Comparison of ENCODE assay signal across 6 cellular contexts in the genomic region with DNA sequence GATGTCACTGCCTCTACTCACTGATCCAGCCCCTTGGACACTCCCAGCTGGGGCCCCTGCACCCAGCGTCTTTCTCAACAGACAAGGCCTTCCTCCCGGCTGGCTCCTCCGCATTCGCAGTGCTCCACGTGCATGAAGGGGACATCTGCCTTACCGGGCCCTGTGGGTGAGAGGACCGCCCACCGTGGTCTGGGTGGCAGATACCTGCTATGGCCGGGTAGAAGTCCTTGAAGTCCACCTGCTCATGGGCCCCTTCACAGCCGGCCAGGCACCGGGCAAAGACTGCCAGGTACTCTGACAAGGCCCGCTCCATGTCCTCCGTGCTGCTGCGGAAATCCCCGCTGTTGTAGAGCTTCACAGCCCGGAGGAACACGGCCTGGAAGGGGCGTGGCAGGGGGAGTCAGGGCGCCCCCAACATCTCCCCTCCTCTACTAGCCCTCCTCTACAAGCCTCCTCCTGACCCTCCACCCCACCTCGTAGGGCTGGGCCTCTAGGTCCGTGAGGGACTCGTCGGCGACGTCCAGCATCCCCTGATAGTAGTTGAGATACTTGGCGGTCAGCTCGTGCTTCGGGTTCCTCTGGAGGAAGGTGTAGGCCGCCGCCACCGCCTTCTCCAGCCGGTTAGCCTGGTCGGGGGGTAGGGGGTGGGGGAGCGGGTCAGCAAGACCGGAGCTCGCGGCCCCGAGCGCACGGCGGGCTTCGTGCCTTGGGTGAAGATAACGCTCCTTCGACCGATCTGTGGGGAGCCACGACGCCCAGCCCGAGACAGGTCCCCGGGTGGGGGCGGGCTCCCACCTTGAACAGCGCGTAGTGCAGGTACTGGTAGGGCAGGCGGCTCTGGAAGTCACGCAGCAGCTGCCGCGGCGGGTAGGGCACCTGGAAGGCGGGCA. TPM values are rescaled to one million over a fixed set of nuclear protein-coding genes. Genes with fewer than 3 reads are reported as not detected.
DNase-seq lines count a peak whose midpoint lies in the region; ATAC-seq, FAIRE-seq and TF ChIP-seq lines count a peak whose summit lies in the region.

No MANE protein-coding gene starts in this region.

- peak overlapping the region; percentile 88 for H3K9ac ChIP-seq in HepG2 (ENCODE audit: insufficient read depth, low read depth, low read length)

- no peak for TF ChIP-seq RAD21 in HepG2 (CRISPR knock-in tag; IDR thresholded peaks at IDR 0.05)

- in situ Hi-C loops in HepG2 (cut with HindIII; ENCODE audit: extremely low pct_ligation_motif_present, low pct_unique_long_range_greater_than_20kb): no loop called here

- no peak overlapping the region for H2AFZ ChIP-seq in HepG2 (ENCODE audit: low read length)

- POLR2A ChIA-PET in HepG2 (lab: Yijun Ruan, JAX): interaction anchor here (0.7 to 3.9 kb wide), 21 partner anchors 9 to 192 kb away, joined by 3 to 22 read pairs (median 9); a partner anchor contains a TSS

- peak; percentile 26 for ATAC-seq in HepG2

- CTCF ChIA-PET in HepG2 (lab: Yijun Ruan, JAX; ENCODE audit: low intra/inter-chr PET ratio, low total read pairs): interaction anchor here (0.9 to 2.6 kb wide), 2 partner anchors 24 to 73 kb away, joined by 3 to 14 read pairs; a partner anchor contains a TSS

- FAIRE-seq in HepG2 (lab: Jason Lieb, UNC) (no peak), GM19239 (lab: Jason Lieb, UNC) (no peak)

- peak in 1 of 2 experiments; percentile 27; a peak in 1 of 4 replicates for TF ChIP-seq POLR2A in HepG2 (IDR thresholded peaks at IDR 0.05; ENCODE audit: insufficient read depth in 1 of 2, low read depth in 2 of 2, low read length in 2 of 2)

- WGBS in HepG2 (ENCODE audit: low lambda C conversion rate): 4% methylated on average over 48 of the region's 58 CpGs

- DNase-seq in GM03348 (ENCODE audit: low spot score) (peak; percentile 37), HepG2 (ENCODE audit: low spot score) (no peak), OCI-M2 (lab: John Stamatoyannopoulos, UW; ENCODE audit: unreplicated experiment) (no peak), retina (no peak), GM19239 (ENCODE audit: insufficient read length, low spot score) (no peak)

- intact Hi-C loops in HepG2 (cut with micrococcal nuclease; ENCODE audit: unreplicated experiment): loop anchor here (5.0 to 10.0 kb wide), 2 partner anchors 54 to 146 kb away; a partner anchor contains a TSS

- peaks cover 39% of the 10 kb centered on the region for H3K79me2 ChIP-seq in HepG2 (ENCODE audit: insufficient read depth, low read length)

- no peak for TF ChIP-seq EP300 in HepG2 (IDR thresholded peaks at IDR 0.05; ENCODE audit: low read depth in 2 of 2, low read length in 2 of 2)
- TF ChIP-seq EP300 in HepG2 (CRISPR knock-in tag; IDR thresholded peaks at IDR 0.05; ENCODE audit: borderline replicate concordance): no peak; the same call in 1 of the 2 replicates

- H4K20me1 ChIP-seq in HepG2 (ENCODE audit: insufficient read depth, low read length): no peaks in the 10 kb centered on the region

- H3K36me3 ChIP-seq in HepG2 (replicated peaks in 1 of 2; ENCODE audit: control insufficient read depth in 1 of 2, insufficient read depth in 2 of 2, low read length in 2 of 2): peaks cover 3 to 8% of the 10 kb centered on the region in 2 experiments; a peak in 1 of 5 replicates

- peak overlapping the region; percentile 94 for H3K4me2 ChIP-seq in HepG2 (ENCODE audit: low read depth, low read length)

- no TSS peak for BruUV-seq in HepG2 (replicated peaks; lab: Mats Ljungman, UMichigan)

- H3K4me3 ChIP-seq in WI38 (ENCODE audit: low read depth, low read length) (peak overlapping the region; percentile 95), HepG2 (replicated peaks in 1 of 3; ENCODE audit: insufficient read depth in 1 of 3, low read depth in 2 of 3, low read length in 3 of 3) (peak overlapping the region; percentile 83 to 88 (median 87))

- H3K9me3 ChIP-seq in HepG2 (ENCODE audit: low read length): no peaks in the 10 kb centered on the region

- H3K27ac ChIP-seq in HepG2 (ENCODE audit: extremely low read length, insufficient read depth, low read length): peak overlapping the region; percentile 82

- H3K27me3 ChIP-seq in HepG2 (ENCODE audit: control insufficient read depth in 1 of 2, insufficient read depth in 2 of 2, low read length in 2 of 2): no peaks in the 10 kb centered on the region; a peak in 1 of 5 replicates

- no peak for TF ChIP-seq CTCF in WI38 (IDR thresholded peaks at IDR 0.05; ENCODE audit: low read depth, low read length)
- no peak; the same call in 1 of the 2 replicates for TF ChIP-seq CTCF in HepG2 (CRISPR knock-in tag; IDR thresholded peaks at IDR 0.05)

- H3K4me1 ChIP-seq in HepG2 (ENCODE audit: insufficient read depth, low read length): peaks cover 56% of the 10 kb centered on the region

RNA-seq across cellular contexts. Expression of a gene that starts 0.8 kb away (rescaled TPM):
- 13.5 and 37.1 TPM in 2 replicates for total RNA-seq in HepG2 (2016; rRNA removed; fragmentation: Illumina TruSeq; extraction: Trizol)
- total RNA-seq in HepG2 (2016; cell fraction: cytosol; rRNA removed; fragmentation: Illumina TruSeq; extraction: Trizol; ENCODE audit: low read depth): 12.6 and 14.5 TPM in 2 replicates
- total RNA-seq in HepG2 (2016; cell fraction: insoluble cytoplasmic fraction; rRNA removed; fragmentation: Illumina TruSeq; extraction: Trizol): 12.2 and 37.7 TPM in 2 replicates
- total RNA-seq in HepG2 (2016; cell fraction: membrane; rRNA removed; fragmentation: Illumina TruSeq; extraction: Trizol): 17.3 and 17.5 TPM in 2 replicates
- total RNA-seq in HepG2 (2016; cell fraction: nucleus; rRNA removed; fragmentation: Illumina TruSeq; extraction: Trizol): 28.1 and 32.5 TPM in 2 replicates
- 50.6 and 54.9 TPM in 2 replicates for polyA plus RNA-seq in HepG2 (2011; rRNA removed)
- 37.2 and 55.7 TPM in 2 replicates for polyA plus RNA-seq in HepG2 (2011; cell fraction: cytosol; rRNA removed)
- 33.0 and 36.4 TPM in 2 replicates for polyA plus RNA-seq in HepG2 (2011; cell fraction: nucleus; rRNA removed)
- polyA plus RNA-seq in HepG2 (2012): 22.4 and 34.3 TPM in 2 replicates
- 4.6 and 5.5 TPM in 2 replicates for polyA plus RNA-seq in HepG2 (2016; cell fraction: cytosol; fragmentation: Illumina TruSeq; extraction: Trizol; ENCODE audit: low read depth)
- 14.8 and 17.0 TPM in 2 replicates for polyA plus RNA-seq in HepG2 (2016; cell fraction: insoluble cytoplasmic fraction; fragmentation: Illumina TruSeq; extraction: Trizol; ENCODE audit: low read depth)
- polyA plus RNA-seq in HepG2 (2016; cell fraction: membrane; fragmentation: Illumina TruSeq; extraction: Trizol; ENCODE audit: low read depth): 9.6 and 11.3 TPM in 2 replicates
- 63.5 and 69.5 TPM in 2 replicates for polyA plus RNA-seq in HepG2 (2016; cell fraction: nucleus; fragmentation: Illumina TruSeq; extraction: Trizol; ENCODE audit: insufficient read depth, low read depth)
- 44.3 and 65.0 TPM in 2 replicates for polyA minus RNA-seq in HepG2 (2011; rRNA and poly(A)+ RNA removed; ENCODE audit: low replicate concordance)
- 22.5 and 26.8 TPM in 2 replicates for polyA minus RNA-seq in HepG2 (2011; cell fraction: cytosol; rRNA and poly(A)+ RNA removed)
- polyA minus RNA-seq in HepG2 (2011; cell fraction: nucleus; rRNA and poly(A)+ RNA removed): 21.6 and 23.9 TPM in 2 replicates

RNA-seq across cellular contexts. Expression of a gene that starts 1.9 kb away (rescaled TPM):
- total RNA-seq in HepG2 (2016; rRNA removed; fragmentation: Illumina TruSeq; extraction: Trizol): 46.5 and 149 TPM in 2 replicates
- 31.7 and 32.8 TPM in 2 replicates for total RNA-seq in HepG2 (2016; cell fraction: cytosol; rRNA removed; fragmentation: Illumina TruSeq; extraction: Trizol; ENCODE audit: low read depth)
- total RNA-seq in HepG2 (2016; cell fraction: insoluble cytoplasmic fraction; rRNA removed; fragmentation: Illumina TruSeq; extraction: Trizol): 37.6 and 157 TPM in 2 replicates
- total RNA-seq in HepG2 (2016; cell fraction: membrane; rRNA removed; fragmentation: Illumina TruSeq; extraction: Trizol): 42.3 and 48.1 TPM in 2 replicates
- total RNA-seq in HepG2 (2016; cell fraction: nucleus; rRNA removed; fragmentation: Illumina TruSeq; extraction: Trizol): 148 and 181 TPM in 2 replicates
- 543 and 573 TPM in 2 replicates for polyA plus RNA-seq in HepG2 (2011; rRNA removed)
- 288 and 579 TPM in 2 replicates for polyA plus RNA-seq in HepG2 (2011; cell fraction: cytosol; rRNA removed)
- polyA plus RNA-seq in HepG2 (2011; cell fraction: nucleus; rRNA removed): 3,059 and 4,867 TPM in 2 replicates
- polyA plus RNA-seq in HepG2 (2012): 224 and 292 TPM in 2 replicates
- 18.4 and 19.7 TPM in 2 replicates for polyA plus RNA-seq in HepG2 (2016; cell fraction: cytosol; fragmentation: Illumina TruSeq; extraction: Trizol; ENCODE audit: low read depth)
- polyA plus RNA-seq in HepG2 (2016; cell fraction: insoluble cytoplasmic fraction; fragmentation: Illumina TruSeq; extraction: Trizol; ENCODE audit: low read depth): 46.0 and 56.5 TPM in 2 replicates
- 32.1 and 36.5 TPM in 2 replicates for polyA plus RNA-seq in HepG2 (2016; cell fraction: membrane; fragmentation: Illumina TruSeq; extraction: Trizol; ENCODE audit: low read depth)
- 597 and 623 TPM in 2 replicates for polyA plus RNA-seq in HepG2 (2016; cell fraction: nucleus; fragmentation: Illumina TruSeq; extraction: Trizol; ENCODE audit: insufficient read depth, low read depth)
- 133 and 613 TPM in 2 replicates for polyA minus RNA-seq in HepG2 (2011; rRNA and poly(A)+ RNA removed; ENCODE audit: low replicate concordance)
- 159 and 170 TPM in 2 replicates for polyA minus RNA-seq in HepG2 (2011; cell fraction: cytosol; rRNA and poly(A)+ RNA removed)
- 231 and 275 TPM in 2 replicates for polyA minus RNA-seq in HepG2 (2011; cell fraction: nucleus; rRNA and poly(A)+ RNA removed)

RNA-seq across cellular contexts. Expression of a gene that starts 24.4 kb away (rescaled TPM):
- 20.6 and 20.9 TPM in 2 replicates for total RNA-seq in HepG2 (2016; rRNA removed; fragmentation: Illumina TruSeq; extraction: Trizol)
- 6.9 and 7.8 TPM in 2 replicates for total RNA-seq in HepG2 (2016; cell fraction: cytosol; rRNA removed; fragmentation: Illumina TruSeq; extraction: Trizol; ENCODE audit: low read depth)
- total RNA-seq in HepG2 (2016; cell fraction: insoluble cytoplasmic fraction; rRNA removed; fragmentation: Illumina TruSeq; extraction: Trizol): 16.7 and 22.4 TPM in 2 replicates
- 11.7 and 12.0 TPM in 2 replicates for total RNA-seq in HepG2 (2016; cell fraction: membrane; rRNA removed; fragmentation: Illumina TruSeq; extraction: Trizol)
- 15.0 and 20.7 TPM in 2 replicates for total RNA-seq in HepG2 (2016; cell fraction: nucleus; rRNA removed; fragmentation: Illumina TruSeq; extraction: Trizol)
- 12.1 and 21.4 TPM in 2 replicates for polyA plus RNA-seq in HepG2 (2011; rRNA removed)
- 8.9 and 10.9 TPM in 2 replicates for polyA plus RNA-seq in HepG2 (2011; cell fraction: cytosol; rRNA removed)
- 23.8 and 30.1 TPM in 2 replicates for polyA plus RNA-seq in HepG2 (2011; cell fraction: nucleus; rRNA removed)
- polyA plus RNA-seq in HepG2 (2012): 36.1 and 37.0 TPM in 2 replicates
- 3.5 and 4.6 TPM in 2 replicates for polyA plus RNA-seq in HepG2 (2016; cell fraction: cytosol; fragmentation: Illumina TruSeq; extraction: Trizol; ENCODE audit: low read depth)
- 22.1 and 35.3 TPM in 2 replicates for polyA plus RNA-seq in HepG2 (2016; cell fraction: insoluble cytoplasmic fraction; fragmentation: Illumina TruSeq; extraction: Trizol; ENCODE audit: low read depth)
- 9.5 and 10.0 TPM in 2 replicates for polyA plus RNA-seq in HepG2 (2016; cell fraction: membrane; fragmentation: Illumina TruSeq; extraction: Trizol; ENCODE audit: low read depth)
- polyA plus RNA-seq in HepG2 (2016; cell fraction: nucleus; fragmentation: Illumina TruSeq; extraction: Trizol; ENCODE audit: insufficient read depth, low read depth): 24.1 and 25.5 TPM in 2 replicates
- 43.6 and 59.1 TPM in 2 replicates for polyA minus RNA-seq in HepG2 (2011; rRNA and poly(A)+ RNA removed; ENCODE audit: low replicate concordance)
- 25.9 and 32.6 TPM in 2 replicates for polyA minus RNA-seq in HepG2 (2011; cell fraction: cytosol; rRNA and poly(A)+ RNA removed)
- 13.5 and 13.8 TPM in 2 replicates for polyA minus RNA-seq in HepG2 (2011; cell fraction: nucleus; rRNA and poly(A)+ RNA removed)

RNA-seq across cellular contexts. Expression of a gene that starts 25.1 kb away (rescaled TPM):
- 92.1 and 104 TPM in 2 replicates for total RNA-seq in HepG2 (2016; rRNA removed; fragmentation: Illumina TruSeq; extraction: Trizol)
- total RNA-seq in HepG2 (2016; cell fraction: cytosol; rRNA removed; fragmentation: Illumina TruSeq; extraction: Trizol; ENCODE audit: low read depth): 128 and 164 TPM in 2 replicates
- 87.1 and 106 TPM in 2 replicates for total RNA-seq in HepG2 (2016; cell fraction: insoluble cytoplasmic fraction; rRNA removed; fragmentation: Illumina TruSeq; extraction: Trizol)
- 198 and 220 TPM in 2 replicates for total RNA-seq in HepG2 (2016; cell fraction: membrane; rRNA removed; fragmentation: Illumina TruSeq; extraction: Trizol)
- 52.2 and 64.7 TPM in 2 replicates for total RNA-seq in HepG2 (2016; cell fraction: nucleus; rRNA removed; fragmentation: Illumina TruSeq; extraction: Trizol)
- 119 and 126 TPM in 2 replicates for polyA plus RNA-seq in HepG2 (2011; rRNA removed)
- polyA plus RNA-seq in HepG2 (2011; cell fraction: cytosol; rRNA removed): 116 and 145 TPM in 2 replicates
- 119 TPM in 2 replicates for polyA plus RNA-seq in HepG2 (2011; cell fraction: nucleus; rRNA removed)
- 77.4 and 82.6 TPM in 2 replicates for polyA plus RNA-seq in HepG2 (2012)
- polyA plus RNA-seq in HepG2 (2016; cell fraction: cytosol; fragmentation: Illumina TruSeq; extraction: Trizol; ENCODE audit: low read depth): 148 and 199 TPM in 2 replicates
- polyA plus RNA-seq in HepG2 (2016; cell fraction: insoluble cytoplasmic fraction; fragmentation: Illumina TruSeq; extraction: Trizol; ENCODE audit: low read depth): 108 and 113 TPM in 2 replicates
- 207 and 224 TPM in 2 replicates for polyA plus RNA-seq in HepG2 (2016; cell fraction: membrane; fragmentation: Illumina TruSeq; extraction: Trizol; ENCODE audit: low read depth)
- 109 and 119 TPM in 2 replicates for polyA plus RNA-seq in HepG2 (2016; cell fraction: nucleus; fragmentation: Illumina TruSeq; extraction: Trizol; ENCODE audit: insufficient read depth, low read depth)
- 36.5 and 43.6 TPM in 2 replicates for polyA minus RNA-seq in HepG2 (2011; rRNA and poly(A)+ RNA removed; ENCODE audit: low replicate concordance)
- polyA minus RNA-seq in HepG2 (2011; cell fraction: cytosol; rRNA and poly(A)+ RNA removed): 32.3 and 34.1 TPM in 2 replicates
- polyA minus RNA-seq in HepG2 (2011; cell fraction: nucleus; rRNA and poly(A)+ RNA removed): 48.5 and 53.7 TPM in 2 replicates

RNA-seq across cellular contexts. Expression of a gene that starts 26.7 kb away (rescaled TPM):
- total RNA-seq in HepG2 (2016; rRNA removed; fragmentation: Illumina TruSeq; extraction: Trizol): 0.04 TPM in 1 of 2 replicates, not detected in the other
- 0.09 TPM in 1 of 2 replicates, not detected in the other for total RNA-seq in HepG2 (2016; cell fraction: cytosol; rRNA removed; fragmentation: Illumina TruSeq; extraction: Trizol; ENCODE audit: low read depth)
- 0.04 and 0.09 TPM in 2 replicates for total RNA-seq in HepG2 (2016; cell fraction: insoluble cytoplasmic fraction; rRNA removed; fragmentation: Illumina TruSeq; extraction: Trizol)
- not detected in 2 replicates for total RNA-seq in HepG2 (2016; cell fraction: membrane; rRNA removed; fragmentation: Illumina TruSeq; extraction: Trizol)
- total RNA-seq in HepG2 (2016; cell fraction: nucleus; rRNA removed; fragmentation: Illumina TruSeq; extraction: Trizol): not detected in 2 replicates
- polyA plus RNA-seq in HepG2 (2011; rRNA removed): 0.05 and 0.08 TPM in 2 replicates
- 0.03 TPM in 1 of 2 replicates, not detected in the other for polyA plus RNA-seq in HepG2 (2011; cell fraction: cytosol; rRNA removed)
- polyA plus RNA-seq in HepG2 (2011; cell fraction: nucleus; rRNA removed): 0.05 and 0.13 TPM in 2 replicates
- not detected in 2 replicates for polyA plus RNA-seq in HepG2 (2012)
- polyA plus RNA-seq in HepG2 (2016; cell fraction: cytosol; fragmentation: Illumina TruSeq; extraction: Trizol; ENCODE audit: low read depth): not detected in 2 replicates
- not detected in 2 replicates for polyA plus RNA-seq in HepG2 (2016; cell fraction: insoluble cytoplasmic fraction; fragmentation: Illumina TruSeq; extraction: Trizol; ENCODE audit: low read depth)
- not detected in 2 replicates for polyA plus RNA-seq in HepG2 (2016; cell fraction: membrane; fragmentation: Illumina TruSeq; extraction: Trizol; ENCODE audit: low read depth)
- polyA plus RNA-seq in HepG2 (2016; cell fraction: nucleus; fragmentation: Illumina TruSeq; extraction: Trizol; ENCODE audit: insufficient read depth, low read depth): not detected in 2 replicates
- polyA minus RNA-seq in HepG2 (2011; rRNA and poly(A)+ RNA removed; ENCODE audit: low replicate concordance): 0.12 TPM in 1 of 2 replicates, not detected in the other
- not detected in 2 replicates for polyA minus RNA-seq in HepG2 (2011; cell fraction: cytosol; rRNA and poly(A)+ RNA removed)
- not detected in 2 replicates for polyA minus RNA-seq in HepG2 (2011; cell fraction: nucleus; rRNA and poly(A)+ RNA removed)
